Comparison of ENCODE assay signal across 20 cellular contexts in the genomic region with DNA sequence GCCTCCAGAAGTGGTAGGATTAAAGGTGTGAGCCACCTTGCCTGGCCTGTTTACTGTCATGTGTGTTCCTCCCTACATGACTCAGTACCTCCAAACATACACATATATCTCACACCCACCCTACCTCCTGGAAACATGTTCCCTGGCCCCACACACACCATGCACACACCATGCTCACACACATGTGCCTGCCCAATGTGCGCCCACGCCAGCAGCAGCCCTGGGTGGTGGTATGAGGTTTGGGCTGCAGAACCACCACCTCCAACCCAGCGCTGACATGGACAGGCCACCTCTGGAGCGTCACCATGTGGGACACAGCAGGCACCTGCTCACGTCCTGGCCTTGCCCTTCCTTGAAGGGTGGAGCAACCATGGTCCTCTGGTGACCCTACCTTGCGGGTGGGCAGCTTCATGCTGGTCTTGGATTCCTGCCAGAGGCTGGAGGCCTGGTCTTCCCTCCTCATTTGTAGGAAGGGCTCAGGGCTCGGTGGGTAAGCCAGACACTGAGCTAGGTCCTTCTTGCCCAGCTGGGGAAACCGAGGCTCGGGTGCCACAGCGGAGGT. TPM values are rescaled to one million over a fixed set of nuclear protein-coding genes. Genes with fewer than 3 reads are reported as not detected.
DNase-seq lines count a peak whose midpoint lies in the region; TF ChIP-seq lines count a peak whose summit lies in the region.
"Had no signal": no experiment of that assay in that cellular context is flagged by ENCODE, and none has a peak within 500 bp of the region (broad histone marks: within the 10 kb centered on the region; RNA-seq: fewer than 3 reads in every experiment).

No MANE protein-coding gene starts in this region.

- peaks cover 45% of the 10 kb centered on the region for H3K79me2 ChIP-seq in mammary epithelial cell (ENCODE audit: insufficient read depth, low read length)

- peaks cover 58% of the 10 kb centered on the region for H3K4me1 ChIP-seq in mammary epithelial cell (ENCODE audit: insufficient read depth, low read length)
- H3K4me1 ChIP-seq in tibial artery: peaks cover 0 to 38% (median 22%) of the 10 kb centered on the region in 4 donors

- TF ChIP-seq CTCF in mammary epithelial cell (conservative IDR thresholded peaks at IDR 0.05 in 1 of 2, IDR thresholded peaks at IDR 0.05 in 1 of 2; ENCODE audit: extremely low read depth in 1 of 2, insufficient read depth in 1 of 2, low read depth in 1 of 2, low read length in 2 of 2) (no peak), tibial artery (IDR thresholded peaks at IDR 0.05) (no peak)

- H4K20me1 ChIP-seq in mammary epithelial cell (ENCODE audit: insufficient read depth, low read length): no peaks in the 10 kb centered on the region

- H3K27ac ChIP-seq in mammary epithelial cell (ENCODE audit: insufficient read depth, low read depth, low read length) (peak overlapping the region; percentile 87), layer of hippocampus (ENCODE audit: low read depth, low read length) (peak overlapping the region; percentile 71), tibial artery (peak overlapping the region; percentile 55 to 61)

- peaks cover 74% of the 10 kb centered on the region for H3K4me1 Mint-ChIP-seq in activated CD4-positive, alpha-beta T cell treated with anti-CD3 and anti-CD28 coated beads, Interleukin-2, amount 10 ng/mL, durations not matched to agents 7 days and 5 days

- intact Hi-C loops in mammary epithelial cell (cut with micrococcal nuclease): no loop called here
- intact Hi-C loops in tibial artery (cut with DNase I; ENCODE audit: low total_unique reads): no loop called here

- H3K9me3 ChIP-seq in mammary epithelial cell (replicated peaks; ENCODE audit: insufficient read depth, low read length) (no peaks in the 10 kb centered on the region), tibial artery (no peaks in the 10 kb centered on the region)

- H3K4me3 ChIP-seq in mammary epithelial cell (replicated peaks in 1 of 3; ENCODE audit: insufficient read depth in 1 of 3, low read depth in 2 of 3, low read length in 3 of 3) (no peak overlapping the region), tibial artery (no peak overlapping the region)

- H3K4me3 Mint-ChIP-seq in activated CD4-positive, alpha-beta T cell treated with anti-CD3 and anti-CD28 coated beads, Interleukin-2, amount 10 ng/mL, durations not matched to agents 7 days and 5 days: no peak overlapping the region
- H3K4me3 Mint-ChIP-seq: activated naive CD4-positive, alpha-beta T cell treated with anti-CD3 and anti-CD28 coated beads, Interleukin-2, amount 50 U/mL, for 24 hours; neural crest cell had no signal

- no peaks in the 10 kb centered on the region for H3K36me3 ChIP-seq in mammary epithelial cell (ENCODE audit: insufficient read depth, low read length)
- H3K36me3 ChIP-seq in tibial artery: no peaks in the 10 kb centered on the region

- no peak overlapping the region for H3K9ac ChIP-seq in mammary epithelial cell (ENCODE audit: insufficient read depth, low read length)

- WGBS in mammary epithelial cell (ENCODE audit: low coverage, missing lambda C conversion rate): 95% methylated on average over 7 of the region's 10 CpGs

- H3K27me3 ChIP-seq in mammary epithelial cell (ENCODE audit: insufficient read depth, low read length) (no peaks in the 10 kb centered on the region), layer of hippocampus (ENCODE audit: control insufficient read depth, insufficient read depth, low read length) (no peaks in the 10 kb centered on the region), tibial artery (no peaks in the 10 kb centered on the region)

- no peak overlapping the region for H2AFZ ChIP-seq in mammary epithelial cell (ENCODE audit: low read depth, low read length)

- no peak for DNase-seq in activated CD4-positive, alpha-beta T cell treated with anti-CD3 and anti-CD28 coated beads, Interleukin-2, amount 10 ng/mL, durations not matched to agents 7 days and 5 days
- DNase-seq in activated CD4-positive, alpha-beta T cell treated with anti-CD3 and anti-CD28 coated beads, Interleukin-2, amount 50 U/mL, for 4 hours: no peak
- DNase-seq in mammary epithelial cell (no peak), tibial artery (no peak), SKM-1 (lab: John Stamatoyannopoulos, UW; ENCODE audit: unreplicated experiment) (no peak), NCI-H774 (lab: John Stamatoyannopoulos, UW) (no peak)
- no peak for DNase-seq in effector CD8-positive, alpha-beta T cell (lab: John Stamatoyannopoulos, UW)
- DNase-seq: 8988T; activated CD4-positive, alpha-beta T cell treated with anti-CD3 and anti-CD28 coated beads for 48 hours; DMS 273 treated with DMSO at 0.1 percent for 48 hours; Karpas-422; NCI-H146; NCI-H2227 treated with DMSO at 0.1 percent for 48 hours; stimulated activated CD4-positive, alpha-beta T cell treated with anti-CD3 and anti-CD28 coated beads, Interleukin-2, amount 100 ng/mL, for 48 hours had no signal

- in situ Hi-C loops in mammary epithelial cell (cut with MboI; ENCODE audit: low sequenced_read_pairs in 2 of 2): no loop called here

- H3K9me3 Mint-ChIP-seq in activated CD4-positive, alpha-beta T cell treated with anti-CD3 and anti-CD28 coated beads, Interleukin-2, amount 10 ng/mL, durations not matched to agents 7 days and 5 days: no peaks in the 10 kb centered on the region
- H3K9me3 Mint-ChIP-seq: activated naive CD4-positive, alpha-beta T cell treated with anti-CD3 and anti-CD28 coated beads, Interleukin-2, amount 50 U/mL, for 24 hours; neural crest cell had no signal

- POLR2A ChIA-PET in activated CD4-positive, alpha-beta T cell treated with anti-CD3 and anti-CD28 coated beads, Interleukin-2, amount 10 ng/mL, durations not matched to agents 7 days and 5 days (lab: Charles Lee): no interaction called here

- peaks cover 2% of the 10 kb centered on the region for H3K36me3 Mint-ChIP-seq in activated CD4-positive, alpha-beta T cell treated with anti-CD3 and anti-CD28 coated beads, Interleukin-2, amount 10 ng/mL, durations not matched to agents 7 days and 5 days (ENCODE audit: low read depth)
- H3K36me3 Mint-ChIP-seq: activated naive CD4-positive, alpha-beta T cell treated with anti-CD3 and anti-CD28 coated beads, Interleukin-2, amount 50 U/mL, for 24 hours had no signal

- peaks cover 5% of the 10 kb centered on the region for H3K27me3 Mint-ChIP-seq in activated CD4-positive, alpha-beta T cell treated with anti-CD3 and anti-CD28 coated beads, Interleukin-2, amount 10 ng/mL, durations not matched to agents 7 days and 5 days

- H3K27ac Mint-ChIP-seq in activated CD4-positive, alpha-beta T cell treated with anti-CD3 and anti-CD28 coated beads, Interleukin-2, amount 10 ng/mL, durations not matched to agents 7 days and 5 days: peak overlapping the region; percentile 14
- H3K27ac Mint-ChIP-seq: activated naive CD4-positive, alpha-beta T cell treated with anti-CD3 and anti-CD28 coated beads, Interleukin-2, amount 50 U/mL, for 24 hours had no signal

- no TSS peak for BruUV-seq in mammary epithelial cell (replicated peaks; lab: Mats Ljungman, UMichigan)

- dilution Hi-C loops in mammary epithelial cell (cut with HindIII; ENCODE audit: low sequenced_read_pairs): no loop called here

- CTCF ChIA-PET in activated CD4-positive, alpha-beta T cell treated with anti-CD3 and anti-CD28 coated beads, Interleukin-2, amount 10 ng/mL, durations not matched to agents 7 days and 5 days (lab: Charles Lee): interaction anchor here (0.8 to 2.0 kb wide), 2 partner anchors 15 to 43 kb away, joined by 3 to 4 read pairs; no protein-coding TSS in a partner anchor
- CTCF ChIA-PET in mammary epithelial cell (lab: Charles Lee; ENCODE audit: low non-redundant PET): no interaction called here

- no peak overlapping the region for H3K4me2 ChIP-seq in mammary epithelial cell (ENCODE audit: insufficient read depth, low read depth, low read length)

RNA-seq across cellular contexts. Expression of a gene that starts 37.9 kb away (rescaled TPM):
- 10 to 100 TPM; 25.4 to 27.0 TPM for total RNA-seq in activated CD4-positive, alpha-beta T cell treated with anti-CD3 and anti-CD28 coated beads, Interleukin-2, amount 10 ng/mL, durations not matched to agents 7 days and 5 days
- 10 to 100 TPM; 38.4 to 48.8 TPM for total RNA-seq in mammary epithelial cell
- 11.8 TPM for polyA plus RNA-seq in mammary epithelial cell
- polyA minus RNA-seq in mammary epithelial cell: 60.7 TPM

RNA-seq across cellular contexts. Expression of a gene that starts 43.9 kb away (rescaled TPM):
- not detected for total RNA-seq in activated CD4-positive, alpha-beta T cell treated with anti-CD3 and anti-CD28 coated beads, Interleukin-2, amount 10 ng/mL, durations not matched to agents 7 days and 5 days
- total RNA-seq in mammary epithelial cell: under 1 TPM in 1 of 2 donors, not detected in 1; 0.33 TPM
- polyA plus RNA-seq in mammary epithelial cell: 0.11 TPM
- polyA minus RNA-seq in mammary epithelial cell: not detected
- total RNA-seq: bronchial epithelial cell, glomerular endothelial cell, neural crest cell, renal cortical epithelial cell had no signal
